In genomic region chr11:22829231-22830081, GRCh38 we compare ENCODE assay signal across 1 cellular context.
TF ChIP-seq lines count a peak whose summit lies in the region.

SVIP (minus strand) TSS chr11:22829801; CDS start chr11:22829748, 53 bp downstream.

TF ChIP-seq in HepG2, 621 proteins besides CTCF, POLR2A, EP300 and RAD21 (continued from another document and continues in another):
- no peak; the same call in 1 of the 2 replicates for TF ChIP-seq STAT6 (CRISPR knock-in tag; IDR thresholded peaks at IDR 0.05; ENCODE audit: borderline replicate concordance)
- TF ChIP-seq LCORL (IDR thresholded peaks at IDR 0.05), result no peak
- TF ChIP-seq LCORL (CRISPR knock-in tag; IDR thresholded peaks at IDR 0.05), result no peak; the same call in 1 of the 2 replicates
- no peak for TF ChIP-seq POLR2AphosphoS2 (IDR thresholded peaks at IDR 0.05; ENCODE audit: low read depth, low read length)
- TF ChIP-seq ZNF564 (CRISPR knock-in tag; IDR thresholded peaks at IDR 0.05), result no peak
- no peak for TF ChIP-seq ZNF552 (CRISPR knock-in tag; IDR thresholded peaks at IDR 0.05; ENCODE audit: borderline replicate concordance)
- TF ChIP-seq ZBTB37 (CRISPR knock-in tag; IDR thresholded peaks at IDR 0.05), result no peak
- TF ChIP-seq ZNF280D (CRISPR knock-in tag; IDR thresholded peaks at IDR 0.05), result no peak
- no peak for TF ChIP-seq ATAD3A (CRISPR knock-in tag; IDR thresholded peaks at IDR 0.05)
- TF ChIP-seq TEF (CRISPR knock-in tag; IDR thresholded peaks at IDR 0.05), result no peak
- no peak for TF ChIP-seq TRIM22 (IDR thresholded peaks at IDR 0.05)
- TF ChIP-seq SUZ12 (IDR thresholded peaks at IDR 0.05; ENCODE audit: low read depth, low read length), result no peak
- no peak for TF ChIP-seq PRPF4 (IDR thresholded peaks at IDR 0.05; ENCODE audit: low read depth, low read length, poor library complexity, severe bottlenecking)
- peak; percentile 83 to 86 for TF ChIP-seq HMGXB4 (CRISPR knock-in tag; IDR thresholded peaks at IDR 0.05; ENCODE audit: borderline replicate concordance in 1 of 2, low read depth in 1 of 2)
- TF ChIP-seq ZNF850 (CRISPR knock-in tag; conservative IDR thresholded peaks at IDR 0.05), result no peak
- TF ChIP-seq ZNF883 (CRISPR knock-in tag; IDR thresholded peaks at IDR 0.05; ENCODE audit: not compliant biosample characterization), result no peak
- no peak for TF ChIP-seq SYNCRIP (IDR thresholded peaks at IDR 0.05; ENCODE audit: insufficient read depth, low read depth, low read length)
- no peak for TF ChIP-seq ZBTB14 (CRISPR knock-in tag; IDR thresholded peaks at IDR 0.05)
- TF ChIP-seq MIER2 (CRISPR knock-in tag; IDR thresholded peaks at IDR 0.05), result peak; percentile 55; the same call in 1 of the 2 replicates
- 0 out of 2 replicates have a peak, but pooled peaks have one; percentile 57 for TF ChIP-seq MEF2D (CRISPR knock-in tag; IDR thresholded peaks at IDR 0.05)
- peak; percentile 72 for TF ChIP-seq POLR2AphosphoS5 (IDR thresholded peaks at IDR 0.05; ENCODE audit: low read depth, low read length)
- peak; percentile 81 for TF ChIP-seq POLR2G (IDR thresholded peaks at IDR 0.05; ENCODE audit: low read depth, low read length)
- no peak for TF ChIP-seq ZNF136 (CRISPR knock-in tag; IDR thresholded peaks at IDR 0.05; ENCODE audit: low read depth)
- TF ChIP-seq ZNF260 (CRISPR knock-in tag; IDR thresholded peaks at IDR 0.05; ENCODE audit: borderline replicate concordance, low read depth), result no peak
- TF ChIP-seq NR2F6 (IDR thresholded peaks at IDR 0.05), result no peak
- TF ChIP-seq NR2F6 (CRISPR knock-in tag; IDR thresholded peaks at IDR 0.05), result peak; percentile 57; the same call in 1 of the 2 replicates
- no peak for TF ChIP-seq WIZ (CRISPR knock-in tag; IDR thresholded peaks at IDR 0.05)
- TF ChIP-seq SMAD1 (CRISPR knock-in tag; IDR thresholded peaks at IDR 0.05; ENCODE audit: borderline replicate concordance, low read depth), result 0 out of 2 replicates have a peak, but pooled peaks have one; percentile 83
- no peak for TF ChIP-seq PBX3 (CRISPR knock-in tag; IDR thresholded peaks at IDR 0.05; ENCODE audit: borderline replicate concordance)
- no peak for TF ChIP-seq ZNF749 (CRISPR knock-in tag; IDR thresholded peaks at IDR 0.05; ENCODE audit: borderline replicate concordance)
- TF ChIP-seq ZNF790 (CRISPR knock-in tag; IDR thresholded peaks at IDR 0.05; ENCODE audit: borderline replicate concordance), result no peak
- no peak for TF ChIP-seq ZNF577 (CRISPR knock-in tag; IDR thresholded peaks at IDR 0.05; ENCODE audit: borderline replicate concordance, low read depth)
- TF ChIP-seq PRDM10 (CRISPR knock-in tag; IDR thresholded peaks at IDR 0.05; ENCODE audit: low read depth), result peak; percentile 66; the same call in 1 of the 2 replicates
- no peak for TF ChIP-seq ZNF678 (CRISPR knock-in tag; IDR thresholded peaks at IDR 0.05)
- no peak for TF ChIP-seq FOXO4 (CRISPR knock-in tag; conservative IDR thresholded peaks at IDR 0.05)
- peak; percentile 70; the same call in 1 of the 2 replicates for TF ChIP-seq EED (CRISPR knock-in tag; IDR thresholded peaks at IDR 0.05)
- TF ChIP-seq GATA4 (IDR thresholded peaks at IDR 0.05; ENCODE audit: borderline replicate concordance, low read depth), result no peak
- TF ChIP-seq KDM5B (CRISPR knock-in tag; IDR thresholded peaks at IDR 0.05; ENCODE audit: borderline replicate concordance), result peak; percentile 90; the same call in 1 of the 2 replicates
